ENCODE assay signal across 7 cellular contexts in the genomic region with DNA sequence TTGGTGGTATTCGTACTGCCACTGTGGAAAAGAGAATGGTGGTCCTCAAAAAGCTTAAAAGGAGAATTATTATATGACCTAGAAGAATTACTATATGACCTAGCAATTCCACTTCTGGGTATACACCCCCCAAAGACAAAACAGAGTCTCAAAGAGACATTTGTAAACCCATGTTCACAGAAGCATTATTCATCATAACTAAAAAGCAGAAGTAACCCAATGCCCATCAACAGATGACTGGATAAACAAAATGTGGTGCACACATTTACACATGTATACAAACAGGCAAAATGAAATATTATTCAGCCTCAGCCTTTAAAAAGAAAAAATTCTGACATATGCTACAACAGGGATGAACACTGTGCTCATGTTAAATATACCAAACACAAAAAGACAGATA.
"Had no signal": no experiment of that assay in that cellular context is flagged by ENCODE, and none has a peak within 500 bp of the region (broad histone marks: within the 10 kb centered on the region; RNA-seq: fewer than 3 reads in every experiment).

No MANE protein-coding gene starts in this region.

- H3K4me3 ChIP-seq: GM23338 had no signal

- H3K27ac ChIP-seq: HL-60 had no signal

- FAIRE-seq: H1, H54, HepG2 had no signal

- H3K4me2 ChIP-seq: GM23338 had no signal

- H2AFZ ChIP-seq: GM23338 had no signal

- DNase-seq: H9, HCEC 1CT had no signal

- ATAC-seq: GM23338, HepG2 had no signal
